ENCODE assay signal across 1 cellular context in the genomic region with DNA sequence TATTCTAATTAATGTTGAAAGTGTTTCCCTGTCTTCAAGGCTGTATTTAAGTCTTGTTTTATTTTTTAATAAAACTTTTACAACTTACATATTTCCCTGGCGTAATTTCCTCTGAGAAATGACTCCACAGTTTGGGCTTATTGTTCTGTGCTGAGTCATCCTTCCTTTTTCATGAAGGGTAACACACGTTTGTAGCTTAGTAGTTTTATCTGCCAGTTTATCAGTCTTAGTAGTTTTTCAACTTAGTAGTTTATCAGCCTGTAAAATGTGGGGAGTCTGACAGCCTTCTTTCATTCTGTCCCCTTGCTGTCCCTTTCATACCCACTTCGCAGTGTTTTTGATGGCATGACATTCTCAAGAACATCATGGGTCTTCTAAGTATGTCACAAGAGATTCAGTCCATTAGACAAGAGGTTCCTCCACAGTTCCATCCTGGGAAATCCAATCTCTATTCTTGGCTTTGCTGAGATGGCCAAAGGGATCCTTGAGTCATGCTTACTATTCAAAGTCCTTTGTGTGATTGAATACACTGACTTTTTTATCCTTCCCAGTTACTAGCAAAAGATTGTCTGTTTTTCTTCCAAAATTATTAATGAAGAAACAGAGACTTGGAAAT.
TF ChIP-seq lines count a peak whose summit lies in the region.

No MANE protein-coding gene starts in this region.

TF ChIP-seq in H1, 55 proteins besides CTCF, POLR2A, EP300 and RAD21:
- TF ChIP-seq TBP (IDR thresholded peaks at IDR 0.05; ENCODE audit: low read depth, low read length) (no peak), SRF (IDR thresholded peaks at IDR 0.05; ENCODE audit: low read depth, low read length) (no peak), YY1 (IDR thresholded peaks at IDR 0.05; ENCODE audit: low read depth, low read length) (no peak), BACH1 (IDR thresholded peaks at IDR 0.05; ENCODE audit: low read length) (peak; percentile 55; the same call in 1 of the 2 replicates), JUN (IDR thresholded peaks at IDR 0.05; ENCODE audit: low read depth, low read length) (no peak), KDM4A (IDR thresholded peaks at IDR 0.05; ENCODE audit: low read depth, low read length, severe bottlenecking) (no peak), CHD1 (IDR thresholded peaks at IDR 0.05; ENCODE audit: low read depth, low read length) (no peak), SIN3A (conservative IDR thresholded peaks at IDR 0.05 in 1 of 2, IDR thresholded peaks at IDR 0.05 in 1 of 2; ENCODE audit: low read depth in 1 of 2, low read length in 2 of 2) (no peak)
TF ChIP-seq in H1: peak in this region for 1.
